8 cellular contexts compared by ENCODE assay signal in the genomic region with DNA sequence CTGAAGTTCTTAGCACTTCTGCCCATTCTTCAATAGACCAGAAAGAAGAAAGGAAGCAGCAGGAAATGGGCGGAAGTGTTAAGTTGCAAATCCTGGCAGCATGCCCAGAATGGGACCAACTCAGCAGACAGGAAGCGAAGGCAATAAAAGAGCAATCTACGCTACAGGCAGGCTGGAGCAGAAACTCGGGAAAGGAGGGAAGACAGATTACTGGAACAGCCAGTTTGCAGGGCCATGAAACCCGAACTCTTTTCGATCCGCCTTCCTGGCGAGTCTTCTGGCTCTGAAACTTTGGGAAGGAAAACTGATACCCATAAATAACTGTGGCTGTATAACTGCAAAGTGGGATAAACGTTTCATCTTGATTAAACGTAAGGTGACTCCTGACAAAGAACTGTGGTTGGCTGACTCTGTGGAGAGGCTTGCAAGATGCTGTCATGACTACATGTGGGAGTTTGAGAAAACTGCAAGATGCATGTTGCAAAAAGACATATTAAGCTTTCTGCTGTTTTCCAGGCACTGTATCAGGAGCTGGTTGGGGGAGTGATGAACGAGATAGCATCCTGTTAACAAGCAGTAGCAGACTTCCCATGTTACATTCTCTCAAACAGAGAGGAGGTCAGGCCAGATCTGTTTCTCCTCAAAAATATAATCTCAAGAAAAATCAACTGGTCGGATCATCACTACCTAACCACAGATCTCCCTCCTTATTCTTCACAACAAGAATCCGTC.
DNase-seq lines count a peak whose midpoint lies in the region; ATAC-seq and TF ChIP-seq lines count a peak whose summit lies in the region.

No MANE protein-coding gene starts in this region.

- peak overlapping the region in 1 of 2 donors; percentile 3 for H3K27ac ChIP-seq in left lung

- no peaks in the 10 kb centered on the region for H3K36me3 Mint-ChIP-seq in T-helper 17 cell (ENCODE audit: low read depth)

- peak overlapping the region; percentile 81 for H3K27ac Mint-ChIP-seq in T-helper 17 cell

- H3K4me3 Mint-ChIP-seq in T-helper 17 cell: peak overlapping the region; percentile 81

- no peaks in the 10 kb centered on the region for H3K27me3 ChIP-seq in left lung

- DNase-seq in DMS53 (lab: John Stamatoyannopoulos, UW) (peak; percentile 93), NCI-H1092 (lab: John Stamatoyannopoulos, UW) (peak; percentile 60), T-helper 17 cell (peak in 2 of 3 donors; percentile 42 to 50), brain pericyte (ENCODE audit: low read depth, low spot score) (peak; percentile 77), left lung (peak in 1 of 2 donors; percentile 61)
- DNase-seq in stimulated activated CD8-positive, alpha-beta memory T cell treated with anti-CD3 and anti-CD28 coated beads, Interleukin-12 subunit alpha, Interleukin-12 subunit beta, amount 100 ng/mL, for 1 hour (ENCODE audit: low read depth): peak; percentile 47

- peak; percentile 79 for ATAC-seq in T-helper 17 cell
- ATAC-seq in left lung: peak; percentile 76
- ATAC-seq in HG03521 (IDR thresholded peaks at IDR 0.05; ENCODE audit: unreplicated experiment): no peak
- no peak for ATAC-seq in GM18873 (IDR thresholded peaks at IDR 0.05; ENCODE audit: low FRiP score, unreplicated experiment)

- TF ChIP-seq CTCF in left lung (IDR thresholded peaks at IDR 0.05): no peak

- no peak overlapping the region for H3K4me3 ChIP-seq in left lung

- H3K9me3 ChIP-seq in T-helper 17 cell (ENCODE audit: control insufficient read depth, low read length, poor library complexity, severe bottlenecking) (no peaks in the 10 kb centered on the region), left lung (no peaks in the 10 kb centered on the region)

- H3K4me1 Mint-ChIP-seq in T-helper 17 cell: peaks cover 33% of the 10 kb centered on the region

- no peaks in the 10 kb centered on the region for H3K27me3 Mint-ChIP-seq in T-helper 17 cell

- H3K4me1 ChIP-seq in left lung: peaks cover 0 to 18% of the 10 kb centered on the region in 2 donors

- intact Hi-C loops in left lung (cut with DNase I): no loop called here

- H3K36me3 ChIP-seq in left lung: no peaks in the 10 kb centered on the region

Comparison
In these comparisons a context has a peak if more than half of its experiments do, and no peak if none do; other contexts are left out.
1. ATAC-seq: peak in T-helper 17 cell (single experiment) and left lung (single experiment); none in HG03521 (single experiment) and GM18873 (single experiment).